8 cellular contexts compared by ENCODE assay signal in the genomic region with DNA sequence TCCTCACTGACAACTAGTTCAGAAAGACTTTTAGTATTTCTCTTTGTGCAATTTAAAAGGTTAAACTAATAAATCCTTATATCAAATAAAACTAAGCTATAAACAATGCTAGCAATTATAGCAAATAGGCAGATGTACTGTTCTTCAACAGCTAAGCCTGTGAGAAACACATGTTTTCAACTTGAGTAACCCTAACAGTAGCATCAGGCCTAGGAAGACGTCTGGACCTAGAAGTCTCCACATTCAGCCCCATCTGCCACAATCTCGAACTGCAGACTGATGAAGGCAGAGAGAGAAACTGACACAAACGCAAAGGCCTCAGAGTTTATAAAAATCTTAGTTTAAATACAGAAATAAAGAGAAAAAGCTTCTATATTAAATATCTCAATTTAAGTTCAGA. TPM values are rescaled to one million over a fixed set of nuclear protein-coding genes. Genes with fewer than 3 reads are reported as not detected.
DNase-seq lines count a peak whose midpoint lies in the region; ATAC-seq and TF ChIP-seq lines count a peak whose summit lies in the region.

No MANE protein-coding gene starts in this region.

- no peak overlapping the region for H2AFZ ChIP-seq in ACC112 (ENCODE audit: low read length, unreplicated experiment)

- peak overlapping the region; percentile 56 for H3K27ac Mint-ChIP-seq in activated naive CD8-positive, alpha-beta T cell treated with anti-CD3 and anti-CD28 coated beads, Interleukin-2, amount 10 ng/mL, durations not matched to agents 7 days and 5 days

- WGBS in mesodermal cell (ENCODE audit: insufficient coverage in 2 of 2), 2 experiments, result 67 to 80% methylated on average over 1 of the region's 3 CpGs
- 35 to 44% methylated on average over 3 of the region's 3 CpGs for WGBS in esophagus squamous epithelium, 2 donors

- POLR2A ChIA-PET in activated naive CD8-positive, alpha-beta T cell treated with anti-CD3 and anti-CD28 coated beads, Interleukin-2, amount 10 ng/mL, durations not matched to agents 7 days and 5 days (lab: Charles Lee), result interaction anchor here (1.1 kb wide), 1 partner anchor 432 kb away, joined by 3 read pairs; a partner anchor contains a TSS

- H3K4me1 ChIP-seq in ACC112 (ENCODE audit: control insufficient read depth, insufficient read depth, low read length, unreplicated experiment) (peaks cover 21% of the 10 kb centered on the region), HAP-1 (peaks cover 16% of the 10 kb centered on the region), mesodermal cell (ENCODE audit: control insufficient read depth, insufficient read depth, low read length, poor library complexity, severe bottlenecking) (peaks cover 9% of the 10 kb centered on the region), esophagus squamous epithelium (peaks cover 14 to 65% (median 40%) of the 10 kb centered on the region in 3 donors)

- H3K27ac ChIP-seq in ACC112 (ENCODE audit: low read depth, low read length), result 0 out of 2 replicates have a peak overlapping the region, but pooled peaks have one; percentile 0
- H3K27ac ChIP-seq in mesodermal cell (ENCODE audit: low read depth, low read length, severe bottlenecking), result no peak overlapping the region
- peak overlapping the region in 2 of 4 donors; percentile 96 to 99 for H3K27ac ChIP-seq in esophagus squamous epithelium

- H3K27me3 ChIP-seq in ACC112 (ENCODE audit: insufficient read depth, low read length), result no peaks in the 10 kb centered on the region
- no peaks in the 10 kb centered on the region for H3K27me3 ChIP-seq in HAP-1 (ENCODE audit: low read depth)
- H3K27me3 ChIP-seq in esophagus squamous epithelium, result no peaks in the 10 kb centered on the region

- H3K36me3 ChIP-seq in ACC112 (ENCODE audit: insufficient read depth, low read length) (peaks cover 7% of the 10 kb centered on the region; the same call in 1 of the 2 replicates), HAP-1 (replicated peaks) (peaks cover 16% of the 10 kb centered on the region), mesodermal cell (ENCODE audit: control insufficient read depth, insufficient read depth, low read length) (peaks cover 32% of the 10 kb centered on the region), esophagus squamous epithelium (peaks cover 0 to 21% (median 5%) of the 10 kb centered on the region in 3 donors)

- no peak for TF ChIP-seq POLR2A in esophagus squamous epithelium (IDR thresholded peaks at IDR 0.05)

- DNase-seq in HAP-1 (ENCODE audit: low spot score in 2 of 2), result no peak
- DNase-seq in activated naive CD8-positive, alpha-beta T cell treated with anti-CD3 and anti-CD28 coated beads, Interleukin-2, amount 10 ng/mL, durations not matched to agents 7 days and 5 days, result no peak
- no peak for DNase-seq in NCI-H2107 (lab: John Stamatoyannopoulos, UW)
- DNase-seq in esophagus squamous epithelium (lab: John Stamatoyannopoulos, UW), result no peak
- no peak for DNase-seq in stimulated activated CD4-positive, alpha-beta T cell treated with anti-CD3 and anti-CD28 coated beads, Interleukin-4, amount 100 ng/mL, for 1 hour

- peaks cover 38% of the 10 kb centered on the region for H3K4me1 Mint-ChIP-seq in activated naive CD8-positive, alpha-beta T cell treated with anti-CD3 and anti-CD28 coated beads, Interleukin-2, amount 10 ng/mL, durations not matched to agents 7 days and 5 days

- no peaks in the 10 kb centered on the region for H3K27me3 Mint-ChIP-seq in activated naive CD8-positive, alpha-beta T cell treated with anti-CD3 and anti-CD28 coated beads, Interleukin-2, amount 10 ng/mL, durations not matched to agents 7 days and 5 days

- in situ Hi-C loops in HAP-1 (cut with MboI; ENCODE audit: low sequenced_read_pairs), result no loop called here

- H3K9me3 ChIP-seq in HAP-1, result no peaks in the 10 kb centered on the region
- no peaks in the 10 kb centered on the region for H3K9me3 ChIP-seq in mesodermal cell (ENCODE audit: control insufficient read depth, low read length)
- H3K9me3 ChIP-seq in esophagus squamous epithelium, result no peaks in the 10 kb centered on the region

- intact Hi-C loops in esophagus squamous epithelium (cut with DNase I), result no loop called here

- ATAC-seq in activated naive CD8-positive, alpha-beta T cell treated with anti-CD3 and anti-CD28 coated beads, Interleukin-2, amount 10 ng/mL, durations not matched to agents 7 days and 5 days (ENCODE audit: low read depth), result no peak
- no peak for ATAC-seq in GM18498 (IDR thresholded peaks at IDR 0.05; ENCODE audit: unreplicated experiment)

- no peak for TF ChIP-seq CTCF in esophagus squamous epithelium (IDR thresholded peaks at IDR 0.05)

- H3K4me3 ChIP-seq in ACC112 (ENCODE audit: low read depth, low read length) (peak overlapping the region; percentile 90), HAP-1 (peak overlapping the region; percentile 84), mesodermal cell (ENCODE audit: extremely low read depth, insufficient read depth, low read length, poor library complexity, severe bottlenecking) (peak overlapping the region; percentile 76), esophagus squamous epithelium (peak overlapping the region in 1 of 4 donors; percentile 86)

- peaks cover 5% of the 10 kb centered on the region for H3K36me3 Mint-ChIP-seq in activated naive CD8-positive, alpha-beta T cell treated with anti-CD3 and anti-CD28 coated beads, Interleukin-2, amount 10 ng/mL, durations not matched to agents 7 days and 5 days

- H3K4me3 Mint-ChIP-seq in activated naive CD8-positive, alpha-beta T cell treated with anti-CD3 and anti-CD28 coated beads, Interleukin-2, amount 10 ng/mL, durations not matched to agents 7 days and 5 days, result peak overlapping the region; percentile 38

- no peaks in the 10 kb centered on the region for H3K9me3 Mint-ChIP-seq in activated naive CD8-positive, alpha-beta T cell treated with anti-CD3 and anti-CD28 coated beads, Interleukin-2, amount 10 ng/mL, durations not matched to agents 7 days and 5 days

- peaks cover 88% of the 10 kb centered on the region for H3K79me2 ChIP-seq in ACC112 (ENCODE audit: control insufficient read depth, insufficient read depth, low read length, unreplicated experiment)

RNA-seq across cellular contexts. Expression of a gene that starts 2.5 kb away (rescaled TPM):
- total RNA-seq in activated naive CD8-positive, alpha-beta T cell treated with anti-CD3 and anti-CD28 coated beads, Interleukin-2, amount 10 ng/mL, durations not matched to agents 7 days and 5 days, result 100 to 1,000 TPM; 131 to 138 TPM
- polyA plus RNA-seq in mesodermal cell (2013, experiment 1 of 2), result 284 TPM
- 350 TPM for polyA plus RNA-seq in mesodermal cell (2013, experiment 2 of 2)
- 100 to 1,000 TPM in 2 of 4 donors, 10 to 100 TPM in 2; 56.2 to 189 (median 104) TPM for total RNA-seq in esophagus squamous epithelium

RNA-seq across cellular contexts. Expression of a gene that starts 3.0 kb away (rescaled TPM):
- 10 to 100 TPM; 14.7 to 15.1 TPM for total RNA-seq in activated naive CD8-positive, alpha-beta T cell treated with anti-CD3 and anti-CD28 coated beads, Interleukin-2, amount 10 ng/mL, durations not matched to agents 7 days and 5 days
- polyA plus RNA-seq in mesodermal cell (2013, experiment 1 of 2), result 17.7 TPM
- 15.5 TPM for polyA plus RNA-seq in mesodermal cell (2013, experiment 2 of 2)
- 10 to 100 TPM in 1 of 4 donors, 1 to 10 TPM in 3; 6.9 to 16.1 (median 9.0) TPM for total RNA-seq in esophagus squamous epithelium

RNA-seq across cellular contexts. Expression of a gene that starts 8.0 kb away (rescaled TPM):
- total RNA-seq in activated naive CD8-positive, alpha-beta T cell treated with anti-CD3 and anti-CD28 coated beads, Interleukin-2, amount 10 ng/mL, durations not matched to agents 7 days and 5 days, result not detected
- not detected for polyA plus RNA-seq in mesodermal cell (2013, experiment 1 of 2)
- polyA plus RNA-seq in mesodermal cell (2013, experiment 2 of 2), result not detected
- not detected for total RNA-seq in esophagus squamous epithelium

RNA-seq across cellular contexts. Expression of a gene that starts 34.8 kb away (rescaled TPM):
- 10 to 100 TPM; 17.8 to 20.6 TPM for total RNA-seq in activated naive CD8-positive, alpha-beta T cell treated with anti-CD3 and anti-CD28 coated beads, Interleukin-2, amount 10 ng/mL, durations not matched to agents 7 days and 5 days
- 37.0 TPM for polyA plus RNA-seq in mesodermal cell (2013, experiment 1 of 2)
- 36.0 TPM for polyA plus RNA-seq in mesodermal cell (2013, experiment 2 of 2)
- 10 to 100 TPM; 11.0 to 19.0 (median 15.5) TPM for total RNA-seq in esophagus squamous epithelium
